Comparison of ENCODE assay signal across 1 cellular context in the genomic region with DNA sequence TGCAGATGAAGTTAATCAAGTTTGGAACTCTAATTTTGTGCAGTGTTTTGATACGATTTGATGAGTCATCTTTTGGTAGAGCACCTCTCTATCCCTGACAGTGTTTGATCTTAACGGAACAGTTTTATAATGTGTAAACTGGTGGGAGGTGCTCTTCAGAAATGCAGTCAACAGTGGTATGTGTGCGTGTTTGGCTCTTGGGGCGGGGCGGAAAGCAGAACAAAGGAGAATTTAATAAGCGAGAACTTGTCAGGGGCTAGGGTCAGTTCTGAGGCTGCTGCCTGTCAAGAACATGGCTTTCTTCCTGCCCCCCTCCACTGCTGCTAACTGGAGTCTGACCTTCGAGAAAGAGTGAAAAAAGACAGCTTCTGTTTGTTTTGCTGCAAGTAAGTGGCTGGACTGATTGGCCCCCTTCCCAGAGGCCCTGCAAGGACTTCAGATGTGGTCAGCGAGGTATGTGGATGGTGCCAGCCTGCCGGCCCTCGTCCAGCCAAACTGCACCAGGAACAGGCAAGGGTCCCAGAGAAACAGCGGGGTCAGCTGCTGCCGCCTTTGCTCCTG.
TF ChIP-seq lines count a peak whose summit lies in the region.

No MANE protein-coding gene starts in this region.

TF ChIP-seq in SK-N-SH, 30 proteins besides CTCF, POLR2A, EP300 and RAD21 (continued from another document):
- TF ChIP-seq, protein P1, sequence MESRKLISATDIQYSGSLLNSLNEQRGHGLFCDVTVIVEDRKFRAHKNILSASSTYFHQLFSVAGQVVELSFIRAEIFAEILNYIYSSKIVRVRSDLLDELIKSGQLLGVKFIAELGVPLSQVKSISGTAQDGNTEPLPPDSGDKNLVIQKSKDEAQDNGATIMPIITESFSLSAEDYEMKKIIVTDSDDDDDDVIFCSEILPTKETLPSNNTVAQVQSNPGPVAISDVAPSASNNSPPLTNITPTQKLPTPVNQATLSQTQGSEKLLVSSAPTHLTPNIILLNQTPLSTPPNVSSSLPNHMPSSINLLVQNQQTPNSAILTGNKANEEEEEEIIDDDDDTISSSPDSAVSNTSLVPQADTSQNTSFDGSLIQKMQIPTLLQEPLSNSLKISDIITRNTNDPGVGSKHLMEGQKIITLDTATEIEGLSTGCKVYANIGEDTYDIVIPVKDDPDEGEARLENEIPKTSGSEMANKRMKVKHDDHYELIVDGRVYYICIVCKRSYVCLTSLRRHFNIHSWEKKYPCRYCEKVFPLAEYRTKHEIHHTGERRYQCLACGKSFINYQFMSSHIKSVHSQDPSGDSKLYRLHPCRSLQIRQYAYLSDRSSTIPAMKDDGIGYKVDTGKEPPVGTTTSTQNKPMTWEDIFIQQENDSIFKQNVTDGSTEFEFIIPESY (IDR thresholded peaks at IDR 0.05; ENCODE audit: borderline replicate concordance, low read depth) = no peak
- TF ChIP-seq USF1 (IDR thresholded peaks at IDR 0.05; ENCODE audit: borderline replicate concordance, low read depth) = no peak
- TF ChIP-seq NFIC (IDR thresholded peaks at IDR 0.05; ENCODE audit: borderline replicate concordance) = peak; percentile 92
- TF ChIP-seq FOXM1 (IDR thresholded peaks at IDR 0.05; ENCODE audit: low read depth) = no peak
- TF ChIP-seq TAF1 (IDR thresholded peaks at IDR 0.05; ENCODE audit: borderline replicate concordance, low read depth, low read length) = no peak; the same call in 1 of the 2 replicates
- no peak for TF ChIP-seq MXI1 (IDR thresholded peaks at IDR 0.05; ENCODE audit: low read depth, low read length)
- peak; percentile 82 for TF ChIP-seq RXRA (IDR thresholded peaks at IDR 0.05; ENCODE audit: borderline replicate concordance, low read depth)
- TF ChIP-seq, protein P2, sequence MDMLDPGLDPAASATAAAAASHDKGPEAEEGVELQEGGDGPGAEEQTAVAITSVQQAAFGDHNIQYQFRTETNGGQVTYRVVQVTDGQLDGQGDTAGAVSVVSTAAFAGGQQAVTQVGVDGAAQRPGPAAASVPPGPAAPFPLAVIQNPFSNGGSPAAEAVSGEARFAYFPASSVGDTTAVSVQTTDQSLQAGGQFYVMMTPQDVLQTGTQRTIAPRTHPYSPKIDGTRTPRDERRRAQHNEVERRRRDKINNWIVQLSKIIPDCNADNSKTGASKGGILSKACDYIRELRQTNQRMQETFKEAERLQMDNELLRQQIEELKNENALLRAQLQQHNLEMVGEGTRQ (IDR thresholded peaks at IDR 0.05; ENCODE audit: borderline replicate concordance, low read depth, low read length) = no peak
